In the genomic region with DNA sequence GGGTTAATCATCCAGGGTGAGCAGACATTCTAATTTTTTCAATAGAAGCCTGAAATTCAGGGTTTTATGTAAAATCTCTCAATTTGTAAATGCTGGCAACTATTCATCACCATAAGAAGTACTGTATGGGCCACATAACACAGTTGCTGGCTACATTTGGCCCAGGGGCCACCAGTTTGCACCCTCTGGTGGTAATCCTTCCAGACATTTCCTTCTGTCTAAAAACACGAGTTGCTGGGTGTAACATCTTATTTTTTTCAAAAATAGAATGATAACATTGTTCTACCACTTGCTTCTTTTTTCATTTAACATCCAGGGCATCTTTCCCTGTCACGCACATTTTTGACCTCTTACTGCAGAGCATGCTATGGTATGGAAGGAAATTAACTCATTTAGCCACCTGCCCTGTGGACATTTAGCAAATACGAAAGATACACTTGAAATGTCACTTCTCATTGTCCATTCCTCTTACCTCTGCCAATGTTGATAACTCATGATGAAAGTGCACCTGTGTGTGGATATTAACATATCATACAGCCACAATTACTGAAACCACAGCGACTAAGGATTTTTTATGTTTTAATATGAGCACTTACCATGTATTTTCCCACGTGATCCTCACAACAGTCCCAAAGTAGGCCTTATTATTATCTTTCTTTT, we compare ENCODE assay signal across 15 cellular contexts.
DNase-seq lines count a peak whose midpoint lies in the region; ATAC-seq, FAIRE-seq and TF ChIP-seq lines count a peak whose summit lies in the region.
"Had no signal": no experiment of that assay in that cellular context is flagged by ENCODE, and none has a peak within 500 bp of the region (broad histone marks: within the 10 kb centered on the region; RNA-seq: fewer than 3 reads in every experiment).

No MANE protein-coding gene starts in this region.

- no peak overlapping the region for H3K27ac ChIP-seq in SK-N-SH (ENCODE audit: low read depth in 2 of 2, low read length in 1 of 2)
- H3K27ac ChIP-seq in coronary artery = no peak overlapping the region
- H3K27ac ChIP-seq: VCaP had no signal

- FAIRE-seq in GM18507 (lab: Jason Lieb, UNC) (peak; percentile 63), RCC 7860 (lab: Jason Lieb, UNC) (no peak)
- FAIRE-seq: islet of Langerhans had no signal

- no peak overlapping the region for H3K4me3 Mint-ChIP-seq in activated CD8-positive, alpha-beta T cell treated with anti-CD3 and anti-CD28 coated beads for 36 hours
- H3K4me3 Mint-ChIP-seq in naive B cell = peak overlapping the region in 3 of 8 donors; percentile 11 to 82 (median 12)
- H3K4me3 Mint-ChIP-seq: nephron progenitor cell, type B pancreatic cell had no signal

- 82% methylated on average over 5 of the region's 5 CpGs for WGBS in SK-N-SH (ENCODE audit: low lambda C conversion rate)

- H3K36me3 Mint-ChIP-seq in activated CD8-positive, alpha-beta T cell treated with anti-CD3 and anti-CD28 coated beads for 36 hours (ENCODE audit: low read depth) = peaks cover 1% of the 10 kb centered on the region
- no peaks in the 10 kb centered on the region for H3K36me3 Mint-ChIP-seq in naive B cell
- H3K36me3 Mint-ChIP-seq: type B pancreatic cell had no signal

- TF ChIP-seq EP300 in SK-N-SH (IDR thresholded peaks at IDR 0.05; ENCODE audit: borderline replicate concordance in 1 of 2, low read depth in 1 of 2, low read length in 1 of 2) = no peak

- no peaks in the 10 kb centered on the region for H3K27me3 ChIP-seq in SK-N-SH (ENCODE audit: insufficient read depth)

- peaks cover 0 to 10% of the 10 kb centered on the region in 2 experiments; a peak in 1 of 4 replicates for H3K4me1 ChIP-seq in SK-N-SH (ENCODE audit: control insufficient read depth in 1 of 2, insufficient read depth in 2 of 2, low read depth in 1 of 2, low read length in 1 of 2)

- no peaks in the 10 kb centered on the region for H3K9me3 ChIP-seq in SK-N-SH

- no peak overlapping the region for H3K4me3 ChIP-seq in SK-N-SH (ENCODE audit: low read depth in 2 of 2, low read length in 1 of 2)
- H3K4me3 ChIP-seq in coronary artery = no peak overlapping the region

- H3K4me1 Mint-ChIP-seq in activated CD8-positive, alpha-beta T cell treated with anti-CD3 and anti-CD28 coated beads for 36 hours (ENCODE audit: low read depth) = peaks cover 73% of the 10 kb centered on the region
- H3K4me1 Mint-ChIP-seq in naive B cell = peaks cover 56 to 73% (median 63%) of the 10 kb centered on the region in 3 donors

- H4K20me1 ChIP-seq in SK-N-SH (ENCODE audit: insufficient read depth) = no peaks in the 10 kb centered on the region

- TF ChIP-seq CTCF in SK-N-SH (IDR thresholded peaks at IDR 0.05) (no peak; the same call in 1 of the 2 replicates), coronary artery (IDR thresholded peaks at IDR 0.05) (no peak)
- peak; percentile 38 for TF ChIP-seq CTCF in activated CD8-positive, alpha-beta T cell treated with anti-CD3 and anti-CD28 coated beads for 36 hours (IDR thresholded peaks at IDR 0.05)

- DNase-seq in SK-N-SH (no peak), GM18507 (ENCODE audit: extremely low spot score, insufficient read length, low read depth) (no peak), naive B cell (no peak), coronary artery (ENCODE audit: low spot score) (no peak), RCC 7860 (ENCODE audit: low spot score) (no peak), DMS114 treated with DMSO at 0.1 percent for 48 hours (lab: John Stamatoyannopoulos, UW; ENCODE audit: unreplicated experiment) (no peak)
- no peak for DNase-seq in activated CD8-positive, alpha-beta T cell treated with anti-CD3 and anti-CD28 coated beads for 36 hours
- DNase-seq: activated gamma-delta T cell, GOT3, NCI-H187 treated with DMSO at 0.1 percent for 48 hours, nephron progenitor cell had no signal

- H3K27ac Mint-ChIP-seq in activated CD8-positive, alpha-beta T cell treated with anti-CD3 and anti-CD28 coated beads for 36 hours = peak overlapping the region; percentile 91
- peak overlapping the region in 4 of 6 donors; percentile 15 to 92 (median 34) for H3K27ac Mint-ChIP-seq in naive B cell
- H3K27ac Mint-ChIP-seq: nephron progenitor cell had no signal

- intact Hi-C loops in activated CD8-positive, alpha-beta T cell treated with anti-CD3 and anti-CD28 coated beads for 36 hours (cut with micrococcal nuclease) = loop anchor here (2.0 to 10.0 kb wide), 3 partner anchors 62 to 214 kb away; no protein-coding TSS in a partner anchor

- H3K36me3 ChIP-seq in SK-N-SH (replicated peaks in 1 of 2; ENCODE audit: control insufficient read depth in 1 of 2, insufficient read depth in 2 of 2, low read length in 1 of 2) = no peaks in the 10 kb centered on the region

- no peak overlapping the region for H2AFZ ChIP-seq in SK-N-SH (ENCODE audit: low read depth)

- H3K27me3 Mint-ChIP-seq in activated CD8-positive, alpha-beta T cell treated with anti-CD3 and anti-CD28 coated beads for 36 hours = no peaks in the 10 kb centered on the region
- no peaks in the 10 kb centered on the region for H3K27me3 Mint-ChIP-seq in naive B cell
- H3K27me3 Mint-ChIP-seq: type B pancreatic cell had no signal

- CTCF ChIA-PET in SK-N-SH (lab: Yijun Ruan, JAX) = no interaction called here
- CTCF ChIA-PET in activated CD8-positive, alpha-beta T cell treated with anti-CD3 and anti-CD28 coated beads for 36 hours (lab: Charles Lee) = interaction anchor here (5.4 to 6.0 kb wide), 2 partner anchors 69 to 119 kb away, joined by 43 to 72 read pairs; partner anchors contain the start of gene ARHGEF3

- POLR2A ChIA-PET in SK-N-SH (lab: Yijun Ruan, JAX) = no interaction called here
- POLR2A ChIA-PET in activated CD8-positive, alpha-beta T cell treated with anti-CD3 and anti-CD28 coated beads for 36 hours (lab: Charles Lee) = interaction anchor here (0.8 to 6.6 kb wide), 5 partner anchors 38 to 129 kb away, joined by 3 to 79 read pairs (median 21); partner anchors contain the start of gene ARHGEF3

- no peaks in the 10 kb centered on the region for H3K9me3 Mint-ChIP-seq in activated CD8-positive, alpha-beta T cell treated with anti-CD3 and anti-CD28 coated beads for 36 hours
- H3K9me3 Mint-ChIP-seq in naive B cell = no peaks in the 10 kb centered on the region
- H3K9me3 Mint-ChIP-seq: nephron progenitor cell, type B pancreatic cell had no signal

- peaks cover 7% of the 10 kb centered on the region for H3F3A ChIP-seq in SK-N-SH (replicated peaks; ENCODE audit: insufficient read depth)

- no peak overlapping the region for H3K4me2 ChIP-seq in SK-N-SH

- H3K9ac ChIP-seq in SK-N-SH = no peak overlapping the region

- H3K9me2 ChIP-seq in SK-N-SH = no peaks in the 10 kb centered on the region

- H3K79me2 ChIP-seq in SK-N-SH (ENCODE audit: insufficient read depth) = no peaks in the 10 kb centered on the region

- ATAC-seq in SK-N-SH treated with all-trans-retinoic acid at 6 μM for 48 hours = no peak
- no peak for ATAC-seq in activated CD8-positive, alpha-beta T cell treated with anti-CD3 and anti-CD28 coated beads for 36 hours
- ATAC-seq in naive B cell (ENCODE audit: low read depth in 2 of 2) = no peak

- TF ChIP-seq RAD21 in SK-N-SH (IDR thresholded peaks at IDR 0.05; ENCODE audit: low read length) = peak; percentile 16

TF ChIP-seq in SK-N-SH, 30 proteins besides CTCF, POLR2A, EP300 and RAD21 (continues in another document):
- TF ChIP-seq EZH2phosphoT487 (IDR thresholded peaks at IDR 0.05; ENCODE audit: borderline replicate concordance, low read depth) = no peak
- TF ChIP-seq, protein P1, sequence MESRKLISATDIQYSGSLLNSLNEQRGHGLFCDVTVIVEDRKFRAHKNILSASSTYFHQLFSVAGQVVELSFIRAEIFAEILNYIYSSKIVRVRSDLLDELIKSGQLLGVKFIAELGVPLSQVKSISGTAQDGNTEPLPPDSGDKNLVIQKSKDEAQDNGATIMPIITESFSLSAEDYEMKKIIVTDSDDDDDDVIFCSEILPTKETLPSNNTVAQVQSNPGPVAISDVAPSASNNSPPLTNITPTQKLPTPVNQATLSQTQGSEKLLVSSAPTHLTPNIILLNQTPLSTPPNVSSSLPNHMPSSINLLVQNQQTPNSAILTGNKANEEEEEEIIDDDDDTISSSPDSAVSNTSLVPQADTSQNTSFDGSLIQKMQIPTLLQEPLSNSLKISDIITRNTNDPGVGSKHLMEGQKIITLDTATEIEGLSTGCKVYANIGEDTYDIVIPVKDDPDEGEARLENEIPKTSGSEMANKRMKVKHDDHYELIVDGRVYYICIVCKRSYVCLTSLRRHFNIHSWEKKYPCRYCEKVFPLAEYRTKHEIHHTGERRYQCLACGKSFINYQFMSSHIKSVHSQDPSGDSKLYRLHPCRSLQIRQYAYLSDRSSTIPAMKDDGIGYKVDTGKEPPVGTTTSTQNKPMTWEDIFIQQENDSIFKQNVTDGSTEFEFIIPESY (IDR thresholded peaks at IDR 0.05; ENCODE audit: borderline replicate concordance, low read depth) = no peak
- TF ChIP-seq ELF1 (IDR thresholded peaks at IDR 0.05) = no peak
- TF ChIP-seq GATA2 (CRISPR knock-in tag; IDR thresholded peaks at IDR 0.05) = no peak

TF ChIP-seq in SK-N-SH treated with all-trans-retinoic acid at 6 μM for 48 hours, 23 proteins besides CTCF, POLR2A, EP300 and RAD21 (continues in another document):
- no peak for TF ChIP-seq BACH2 (CRISPR knock-in tag; IDR thresholded peaks at IDR 0.05; ENCODE audit: borderline replicate concordance)
- TF ChIP-seq CSDC2 (CRISPR knock-in tag; IDR thresholded peaks at IDR 0.05) = no peak
- TF ChIP-seq SNAI2 (CRISPR knock-in tag; IDR thresholded peaks at IDR 0.05) = no peak
- TF ChIP-seq PATZ1 (CRISPR knock-in tag; IDR thresholded peaks at IDR 0.05; ENCODE audit: borderline replicate concordance) = no peak
